In the genomic region with DNA sequence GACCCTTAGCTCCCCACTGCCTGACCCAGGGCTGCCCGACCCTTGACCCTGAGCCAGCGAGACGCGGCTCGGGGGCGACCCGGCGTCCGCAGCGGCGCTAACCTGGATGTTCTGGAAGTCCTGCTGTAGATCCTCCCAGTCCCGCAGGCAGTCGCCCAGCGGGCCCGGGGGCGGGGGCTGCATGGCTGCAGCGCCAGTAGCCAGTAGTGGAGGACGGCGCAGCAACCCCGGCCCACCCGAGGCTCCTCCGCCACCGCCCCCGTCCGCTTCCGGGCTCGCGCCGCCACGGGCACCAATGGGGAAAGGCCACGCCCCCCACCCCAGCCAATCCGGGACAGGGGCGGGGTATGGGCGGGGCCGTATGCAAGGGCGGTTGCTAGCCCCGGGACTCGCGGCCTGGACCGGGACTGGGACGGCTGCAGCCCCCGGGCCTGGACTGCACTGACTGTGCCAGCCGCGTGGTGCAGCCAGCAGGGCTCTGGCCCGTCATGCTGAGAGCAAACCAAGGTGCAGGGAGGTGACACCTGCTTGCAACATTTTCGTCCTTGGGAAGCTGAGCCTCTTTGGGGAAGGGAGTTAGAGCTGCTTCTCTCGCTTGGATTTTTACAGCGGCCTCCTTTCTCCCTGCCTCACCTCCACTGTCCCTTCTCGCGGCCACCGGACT, we compare ENCODE assay signal across 1 cellular context.
TF ChIP-seq lines count a peak whose summit lies in the region.

A gene (minus strand): TSS at position 208 of the 664 bp plus-strand sequence. CDS start 25 bp downstream, at position 183.

TF ChIP-seq in K562, 482 proteins besides CTCF, POLR2A, EP300 and RAD21 (continued from another document and continues in another):
- TF ChIP-seq NCOA4 (IDR thresholded peaks at IDR 0.05; ENCODE audit: partially characterized antibody) (no peak), CEBPG (CRISPR knock-in tag; IDR thresholded peaks at IDR 0.05) (peak; percentile 44), CEBPG (tag; conservative IDR thresholded peaks at IDR 0.05 in 1 of 2, IDR thresholded peaks at IDR 0.05 in 1 of 2) (no peak), HCFC1 (IDR thresholded peaks at IDR 0.05; ENCODE audit: low read depth, low read length) (peak; percentile 11), PHF20 (IDR thresholded peaks at IDR 0.05; ENCODE audit: partially characterized antibody) (peak; percentile 62), ETV1 (tag; conservative IDR thresholded peaks at IDR 0.05; ENCODE audit: low read depth) (0 out of 2 replicates have a peak, but pooled peaks have one; percentile 13), NUFIP1 (IDR thresholded peaks at IDR 0.05; ENCODE audit: partially characterized antibody) (no peak), TCF3 (CRISPR knock-in tag; IDR thresholded peaks at IDR 0.05) (0 out of 2 replicates have a peak, but pooled peaks have one; percentile 11), ZNF764 (CRISPR knock-in tag; IDR thresholded peaks at IDR 0.05; ENCODE audit: low read depth) (0 out of 2 replicates have a peak, but pooled peaks have one; percentile 29), KLF1 (tag; IDR thresholded peaks at IDR 0.05) (peak; percentile 48; the same call in 1 of the 2 replicates), L3MBTL2 (IDR thresholded peaks at IDR 0.05) (peak; percentile 44; the same call in 1 of the 2 replicates), PTRF (tag; IDR thresholded peaks at IDR 0.05) (no peak), NEUROD1 (IDR thresholded peaks at IDR 0.05; ENCODE audit: borderline replicate concordance, low read depth, low read length, partially characterized antibody) (peak; percentile 65), ELF1 (tag; IDR thresholded peaks at IDR 0.05) (peak; percentile 94), EZH2 (IDR thresholded peaks at IDR 0.05; ENCODE audit: borderline replicate concordance, low read depth, low read length) (no peak), ZNF76 (CRISPR knock-in tag; IDR thresholded peaks at IDR 0.05; ENCODE audit: borderline replicate concordance) (peak; percentile 11; the same call in 1 of the 2 replicates), MTA2 (IDR thresholded peaks at IDR 0.05; ENCODE audit: low read depth) (no peak), SP1 (CRISPR knock-in tag; IDR thresholded peaks at IDR 0.05) (peak; percentile 97), RBM14 (IDR thresholded peaks at IDR 0.05; ENCODE audit: borderline replicate concordance, insufficient read depth, low read depth, low read length) (no peak), NONO (IDR thresholded peaks at IDR 0.05; ENCODE audit: low read depth in 2 of 2, low read length in 1 of 2) (peak in 1 of 2 experiments; percentile 49; a peak in 1 of 4 replicates), YY1 (IDR thresholded peaks at IDR 0.05; ENCODE audit: borderline replicate concordance in 1 of 3, control insufficient read depth in 1 of 3, extremely low read depth in 1 of 3, insufficient read depth in 3 of 3, insufficient read length in 1 of 3, insufficient replicate concordance in 2 of 3, low read depth in 1 of 3, low read length in 2 of 3) (peak in 2 of 3 experiments; percentile 36 to 73), MAZ (CRISPR knock-in tag; conservative IDR thresholded peaks at IDR 0.05 in 1 of 2, IDR thresholded peaks at IDR 0.05 in 1 of 2) (peak; percentile 93 to 94), EP400 (IDR thresholded peaks at IDR 0.05) (peak; percentile 48; the same call in 1 of the 2 replicates), CAMTA2 (CRISPR knock-in tag; conservative IDR thresholded peaks at IDR 0.05) (peak; percentile 85; the same call in 1 of the 2 replicates), ZNF212 (CRISPR knock-in tag; IDR thresholded peaks at IDR 0.05) (0 out of 2 replicates have a peak, but pooled peaks have one; percentile 41), RCOR1 (IDR thresholded peaks at IDR 0.05; ENCODE audit: borderline replicate concordance in 1 of 2, low read depth in 2 of 2, low read length in 2 of 2) (peak; percentile 35 to 60; a peak in 2 of 4 replicates), HLTF (IDR thresholded peaks at IDR 0.05) (peak; percentile 84; the same call in 1 of the 2 replicates), PCBP1 (IDR thresholded peaks at IDR 0.05; ENCODE audit: low read depth, low read length, poor library complexity, severe bottlenecking) (peak; percentile 81), CTBP1 (IDR thresholded peaks at IDR 0.05; ENCODE audit: borderline replicate concordance) (0 out of 2 replicates have a peak, but pooled peaks have one; percentile 37), SP2 (IDR thresholded peaks at IDR 0.05; ENCODE audit: extremely low read depth, low read depth, low read length, poor library complexity, severe bottlenecking) (peak; percentile 72), POLR2B (IDR thresholded peaks at IDR 0.05; ENCODE audit: low read depth, partially characterized antibody) (peak; percentile 74), FOS (IDR thresholded peaks at IDR 0.05; ENCODE audit: extremely low read depth, insufficient read length) (peak; percentile 89)
- TF ChIP-seq, protein P1, sequence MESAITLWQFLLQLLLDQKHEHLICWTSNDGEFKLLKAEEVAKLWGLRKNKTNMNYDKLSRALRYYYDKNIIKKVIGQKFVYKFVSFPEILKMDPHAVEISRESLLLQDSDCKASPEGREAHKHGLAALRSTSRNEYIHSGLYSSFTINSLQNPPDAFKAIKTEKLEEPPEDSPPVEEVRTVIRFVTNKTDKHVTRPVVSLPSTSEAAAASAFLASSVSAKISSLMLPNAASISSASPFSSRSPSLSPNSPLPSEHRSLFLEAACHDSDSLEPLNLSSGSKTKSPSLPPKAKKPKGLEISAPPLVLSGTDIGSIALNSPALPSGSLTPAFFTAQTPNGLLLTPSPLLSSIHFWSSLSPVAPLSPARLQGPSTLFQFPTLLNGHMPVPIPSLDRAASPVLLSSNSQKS (CRISPR knock-in tag; IDR thresholded peaks at IDR 0.05), result no peak
- TF ChIP-seq, protein P2, sequence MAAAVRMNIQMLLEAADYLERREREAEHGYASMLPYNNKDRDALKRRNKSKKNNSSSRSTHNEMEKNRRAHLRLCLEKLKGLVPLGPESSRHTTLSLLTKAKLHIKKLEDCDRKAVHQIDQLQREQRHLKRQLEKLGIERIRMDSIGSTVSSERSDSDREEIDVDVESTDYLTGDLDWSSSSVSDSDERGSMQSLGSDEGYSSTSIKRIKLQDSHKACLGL (CRISPR knock-in tag; IDR thresholded peaks at IDR 0.05; ENCODE audit: borderline replicate concordance, poor library complexity, severe bottlenecking), result no peak
- TF ChIP-seq, protein P3, sequence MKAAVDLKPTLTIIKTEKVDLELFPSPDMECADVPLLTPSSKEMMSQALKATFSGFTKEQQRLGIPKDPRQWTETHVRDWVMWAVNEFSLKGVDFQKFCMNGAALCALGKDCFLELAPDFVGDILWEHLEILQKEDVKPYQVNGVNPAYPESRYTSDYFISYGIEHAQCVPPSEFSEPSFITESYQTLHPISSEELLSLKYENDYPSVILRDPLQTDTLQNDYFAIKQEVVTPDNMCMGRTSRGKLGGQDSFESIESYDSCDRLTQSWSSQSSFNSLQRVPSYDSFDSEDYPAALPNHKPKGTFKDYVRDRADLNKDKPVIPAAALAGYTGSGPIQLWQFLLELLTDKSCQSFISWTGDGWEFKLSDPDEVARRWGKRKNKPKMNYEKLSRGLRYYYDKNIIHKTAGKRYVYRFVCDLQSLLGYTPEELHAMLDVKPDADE (conservative IDR thresholded peaks at IDR 0.05; ENCODE audit: control insufficient read depth, low read depth, low read length), result peak; percentile 63; the same call in 1 of the 2 replicates
- TF ChIP-seq, protein P4, sequence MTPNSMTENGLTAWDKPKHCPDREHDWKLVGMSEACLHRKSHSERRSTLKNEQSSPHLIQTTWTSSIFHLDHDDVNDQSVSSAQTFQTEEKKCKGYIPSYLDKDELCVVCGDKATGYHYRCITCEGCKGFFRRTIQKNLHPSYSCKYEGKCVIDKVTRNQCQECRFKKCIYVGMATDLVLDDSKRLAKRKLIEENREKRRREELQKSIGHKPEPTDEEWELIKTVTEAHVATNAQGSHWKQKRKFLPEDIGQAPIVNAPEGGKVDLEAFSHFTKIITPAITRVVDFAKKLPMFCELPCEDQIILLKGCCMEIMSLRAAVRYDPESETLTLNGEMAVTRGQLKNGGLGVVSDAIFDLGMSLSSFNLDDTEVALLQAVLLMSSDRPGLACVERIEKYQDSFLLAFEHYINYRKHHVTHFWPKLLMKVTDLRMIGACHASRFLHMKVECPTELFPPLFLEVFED (CRISPR knock-in tag; conservative IDR thresholded peaks at IDR 0.05), result no peak
- TF ChIP-seq, protein P5, sequence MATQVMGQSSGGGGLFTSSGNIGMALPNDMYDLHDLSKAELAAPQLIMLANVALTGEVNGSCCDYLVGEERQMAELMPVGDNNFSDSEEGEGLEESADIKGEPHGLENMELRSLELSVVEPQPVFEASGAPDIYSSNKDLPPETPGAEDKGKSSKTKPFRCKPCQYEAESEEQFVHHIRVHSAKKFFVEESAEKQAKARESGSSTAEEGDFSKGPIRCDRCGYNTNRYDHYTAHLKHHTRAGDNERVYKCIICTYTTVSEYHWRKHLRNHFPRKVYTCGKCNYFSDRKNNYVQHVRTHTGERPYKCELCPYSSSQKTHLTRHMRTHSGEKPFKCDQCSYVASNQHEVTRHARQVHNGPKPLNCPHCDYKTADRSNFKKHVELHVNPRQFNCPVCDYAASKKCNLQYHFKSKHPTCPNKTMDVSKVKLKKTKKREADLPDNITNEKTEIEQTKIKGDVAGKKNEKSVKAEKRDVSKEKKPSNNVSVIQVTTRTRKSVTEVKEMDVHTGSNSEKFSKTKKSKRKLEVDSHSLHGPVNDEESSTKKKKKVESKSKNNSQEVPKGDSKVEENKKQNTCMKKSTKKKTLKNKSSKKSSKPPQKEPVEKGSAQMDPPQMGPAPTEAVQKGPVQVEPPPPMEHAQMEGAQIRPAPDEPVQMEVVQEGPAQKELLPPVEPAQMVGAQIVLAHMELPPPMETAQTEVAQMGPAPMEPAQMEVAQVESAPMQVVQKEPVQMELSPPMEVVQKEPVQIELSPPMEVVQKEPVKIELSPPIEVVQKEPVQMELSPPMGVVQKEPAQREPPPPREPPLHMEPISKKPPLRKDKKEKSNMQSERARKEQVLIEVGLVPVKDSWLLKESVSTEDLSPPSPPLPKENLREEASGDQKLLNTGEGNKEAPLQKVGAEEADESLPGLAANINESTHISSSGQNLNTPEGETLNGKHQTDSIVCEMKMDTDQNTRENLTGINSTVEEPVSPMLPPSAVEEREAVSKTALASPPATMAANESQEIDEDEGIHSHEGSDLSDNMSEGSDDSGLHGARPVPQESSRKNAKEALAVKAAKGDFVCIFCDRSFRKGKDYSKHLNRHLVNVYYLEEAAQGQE (CRISPR knock-in tag; IDR thresholded peaks at IDR 0.05; ENCODE audit: low read depth), result peak; percentile 44; the same call in 1 of the 2 replicates
- TF ChIP-seq, protein P6, sequence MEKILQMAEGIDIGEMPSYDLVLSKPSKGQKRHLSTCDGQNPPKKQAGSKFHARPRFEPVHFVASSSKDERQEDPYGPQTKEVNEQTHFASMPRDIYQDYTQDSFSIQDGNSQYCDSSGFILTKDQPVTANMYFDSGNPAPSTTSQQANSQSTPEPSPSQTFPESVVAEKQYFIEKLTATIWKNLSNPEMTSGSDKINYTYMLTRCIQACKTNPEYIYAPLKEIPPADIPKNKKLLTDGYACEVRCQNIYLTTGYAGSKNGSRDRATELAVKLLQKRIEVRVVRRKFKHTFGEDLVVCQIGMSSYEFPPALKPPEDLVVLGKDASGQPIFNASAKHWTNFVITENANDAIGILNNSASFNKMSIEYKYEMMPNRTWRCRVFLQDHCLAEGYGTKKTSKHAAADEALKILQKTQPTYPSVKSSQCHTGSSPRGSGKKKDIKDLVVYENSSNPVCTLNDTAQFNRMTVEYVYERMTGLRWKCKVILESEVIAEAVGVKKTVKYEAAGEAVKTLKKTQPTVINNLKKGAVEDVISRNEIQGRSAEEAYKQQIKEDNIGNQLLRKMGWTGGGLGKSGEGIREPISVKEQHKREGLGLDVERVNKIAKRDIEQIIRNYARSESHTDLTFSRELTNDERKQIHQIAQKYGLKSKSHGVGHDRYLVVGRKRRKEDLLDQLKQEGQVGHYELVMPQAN (IDR thresholded peaks at IDR 0.05; ENCODE audit: borderline replicate concordance), result peak; percentile 63
- TF ChIP-seq, protein P7, sequence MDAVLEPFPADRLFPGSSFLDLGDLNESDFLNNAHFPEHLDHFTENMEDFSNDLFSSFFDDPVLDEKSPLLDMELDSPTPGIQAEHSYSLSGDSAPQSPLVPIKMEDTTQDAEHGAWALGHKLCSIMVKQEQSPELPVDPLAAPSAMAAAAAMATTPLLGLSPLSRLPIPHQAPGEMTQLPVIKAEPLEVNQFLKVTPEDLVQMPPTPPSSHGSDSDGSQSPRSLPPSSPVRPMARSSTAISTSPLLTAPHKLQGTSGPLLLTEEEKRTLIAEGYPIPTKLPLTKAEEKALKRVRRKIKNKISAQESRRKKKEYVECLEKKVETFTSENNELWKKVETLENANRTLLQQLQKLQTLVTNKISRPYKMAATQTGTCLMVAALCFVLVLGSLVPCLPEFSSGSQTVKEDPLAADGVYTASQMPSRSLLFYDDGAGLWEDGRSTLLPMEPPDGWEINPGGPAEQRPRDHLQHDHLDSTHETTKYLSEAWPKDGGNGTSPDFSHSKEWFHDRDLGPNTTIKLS (IDR thresholded peaks at IDR 0.05; ENCODE audit: borderline replicate concordance, low read depth), result no peak
- TF ChIP-seq, protein P8, sequence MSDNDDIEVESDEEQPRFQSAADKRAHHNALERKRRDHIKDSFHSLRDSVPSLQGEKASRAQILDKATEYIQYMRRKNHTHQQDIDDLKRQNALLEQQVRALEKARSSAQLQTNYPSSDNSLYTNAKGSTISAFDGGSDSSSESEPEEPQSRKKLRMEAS (CRISPR knock-in tag; IDR thresholded peaks at IDR 0.05), result peak; percentile 48
- TF ChIP-seq, protein P9, sequence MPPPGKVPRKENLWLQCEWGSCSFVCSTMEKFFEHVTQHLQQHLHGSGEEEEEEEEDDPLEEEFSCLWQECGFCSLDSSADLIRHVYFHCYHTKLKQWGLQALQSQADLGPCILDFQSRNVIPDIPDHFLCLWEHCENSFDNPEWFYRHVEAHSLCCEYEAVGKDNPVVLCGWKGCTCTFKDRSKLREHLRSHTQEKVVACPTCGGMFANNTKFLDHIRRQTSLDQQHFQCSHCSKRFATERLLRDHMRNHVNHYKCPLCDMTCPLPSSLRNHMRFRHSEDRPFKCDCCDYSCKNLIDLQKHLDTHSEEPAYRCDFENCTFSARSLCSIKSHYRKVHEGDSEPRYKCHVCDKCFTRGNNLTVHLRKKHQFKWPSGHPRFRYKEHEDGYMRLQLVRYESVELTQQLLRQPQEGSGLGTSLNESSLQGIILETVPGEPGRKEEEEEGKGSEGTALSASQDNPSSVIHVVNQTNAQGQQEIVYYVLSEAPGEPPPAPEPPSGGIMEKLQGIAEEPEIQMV (tag; conservative IDR thresholded peaks at IDR 0.05; ENCODE audit: low read depth), result no peak
